Comparison of ENCODE assay signal across 8 cellular contexts in genomic region chr3:191329654-191330308, GRCh38. TPM values are rescaled to one million over a fixed set of nuclear protein-coding genes. Genes with fewer than 3 reads are reported as not detected.
DNase-seq lines count a peak whose midpoint lies in the region; ATAC-seq, FAIRE-seq and TF ChIP-seq lines count a peak whose summit lies in the region.

No MANE protein-coding gene starts in this region.

- TF ChIP-seq POLR2A in erythroblast (IDR thresholded peaks at IDR 0.05; ENCODE audit: low read length) = no peak

- no peaks in the 10 kb centered on the region for H3K9me3 Mint-ChIP-seq in activated B cell treated with CpG ODN at 0.5 μM for 24 hours

- H3K4me1 ChIP-seq in mucosa of stomach (ENCODE audit: control insufficient read depth, insufficient read depth, low read length) = peaks cover 14% of the 10 kb centered on the region

- H3K27ac Mint-ChIP-seq in activated B cell treated with CpG ODN at 0.5 μM for 24 hours = peak overlapping the region; percentile 91

- H3K4me3 ChIP-seq in H7 (ENCODE audit: insufficient read depth, low read depth, low read length) (peak overlapping the region; percentile 78), mucosa of stomach (ENCODE audit: low read length) (peak overlapping the region; percentile 5)

- H3K9ac ChIP-seq in mucosa of stomach (ENCODE audit: low read length) = peak overlapping the region; percentile 87

- H3K36me3 Mint-ChIP-seq in activated B cell treated with CpG ODN at 0.5 μM for 24 hours (ENCODE audit: low read depth) = peaks cover 19% of the 10 kb centered on the region

- no peaks in the 10 kb centered on the region for H3K9me3 ChIP-seq in mucosa of stomach (ENCODE audit: control insufficient read depth, low read length)

- H3K4me3 Mint-ChIP-seq in activated B cell treated with CpG ODN at 0.5 μM for 24 hours = peak overlapping the region; percentile 93

- ATAC-seq in activated B cell treated with CpG ODN at 0.5 μM for 24 hours (ENCODE audit: low read depth) = peak; percentile 48

- no peaks in the 10 kb centered on the region for H3K27me3 Mint-ChIP-seq in activated B cell treated with CpG ODN at 0.5 μM for 24 hours

- peaks cover 61% of the 10 kb centered on the region for H3K4me1 Mint-ChIP-seq in activated B cell treated with CpG ODN at 0.5 μM for 24 hours

- peak; percentile 58 for DNase-seq in activated CD8-positive, alpha-beta memory T cell treated with anti-CD3 and anti-CD28 coated beads for 24 hours
- no peak for DNase-seq in activated CD8-positive, alpha-beta memory T cell treated with anti-CD3 and anti-CD28 coated beads, Interleukin-2, amount 50 U/mL, for 4 hours
- DNase-seq in H7 (peak; percentile 77), LoVo (ENCODE audit: low spot score) (peak; percentile 50), activated B cell treated with CpG ODN at 0.5 μM for 24 hours (no peak), erythroblast (lab: John Stamatoyannopoulos, UW) (peak; percentile 71 to 78), urothelium cell line (ENCODE audit: low spot score) (peak; percentile 41)

- CTCF ChIA-PET in activated B cell treated with CpG ODN at 0.5 μM for 24 hours (lab: Charles Lee) = interaction anchor here (0.7 to 1.5 kb wide), 2 partner anchors 37 to 85 kb away, joined by 3 to 7 read pairs; no protein-coding TSS in a partner anchor

- FAIRE-seq in urothelium cell line (lab: Jason Lieb, UNC) = no peak

- H3K36me3 ChIP-seq in H7 (replicated peaks; ENCODE audit: control insufficient read depth, insufficient read depth, low read length) (no peaks in the 10 kb centered on the region), mucosa of stomach (ENCODE audit: control insufficient read depth, insufficient read depth, low read length) (no peaks in the 10 kb centered on the region)

- POLR2A ChIA-PET in activated B cell treated with CpG ODN at 0.5 μM for 24 hours (lab: Charles Lee) = interaction anchor here (0.6 to 3.7 kb wide), 17 partner anchors 25 to 92 kb away, joined by 3 to 33 read pairs (median 4); no protein-coding TSS in a partner anchor

- no peak for TF ChIP-seq CTCF in activated B cell treated with CpG ODN at 0.5 μM for 24 hours (IDR thresholded peaks at IDR 0.05)

- H3K27me3 ChIP-seq in H7 (ENCODE audit: control insufficient read depth, insufficient read depth, low read length) (peaks cover 12% of the 10 kb centered on the region), mucosa of stomach (ENCODE audit: control insufficient read depth, insufficient read depth, low read length) (no peaks in the 10 kb centered on the region)

- intact Hi-C loops in activated B cell treated with CpG ODN at 0.5 μM for 24 hours (cut with micrococcal nuclease) = loop anchor here (1.0 to 5.0 kb wide), 6 partner anchors 26 to 83 kb away; no protein-coding TSS in a partner anchor

RNA-seq across cellular contexts. Expression of gene UTS2B, which starts 0.5 kb away (rescaled TPM):
- 0.28 TPM in 1 of 2 replicates, not detected in the other for total RNA-seq in H7 (2014; rRNA removed; shearing (Covaris generic))
- 1.9 and 2.1 TPM in 2 replicates for total RNA-seq in activated B cell treated with CpG ODN at 0.5 μM for 24 hours

RNA-seq across cellular contexts. Expression of gene CCDC50, which starts 0.6 kb away (rescaled TPM):
- 23.9 and 38.9 TPM in 2 replicates for total RNA-seq in H7 (2014; rRNA removed; shearing (Covaris generic))
- 144 and 153 TPM in 2 replicates for total RNA-seq in activated B cell treated with CpG ODN at 0.5 μM for 24 hours

Comparison
In these comparisons a context has a peak if more than half of its experiments do, and no peak if none do; other contexts are left out.
1. DNase-seq: peak in activated CD8-positive, alpha-beta memory T cell treated with anti-CD3 and anti-CD28 coated beads for 24 hours (single experiment), H7 (single experiment), LoVo (single experiment), erythroblast (2 of 2) and urothelium cell line (single experiment); none in activated CD8-positive, alpha-beta memory T cell treated with anti-CD3 and anti-CD28 coated beads, Interleukin-2, amount 50 U/mL, for 4 hours (single experiment) and activated B cell treated with CpG ODN at 0.5 μM for 24 hours (single experiment).